In genomic region chr1:32241011-32241763, GRCh38 we compare ENCODE assay signal across 1 cellular context.
A peak's percentile ranks its signal among the peaks of the same experiment; 100 is the strongest.
TF ChIP-seq lines count a peak whose summit lies in the region.

No MANE protein-coding gene starts in this region.

TF ChIP-seq in HCT116, 20 proteins besides CTCF, POLR2A, EP300 and RAD21 (continued from another document):
- TF ChIP-seq, protein P1, sequence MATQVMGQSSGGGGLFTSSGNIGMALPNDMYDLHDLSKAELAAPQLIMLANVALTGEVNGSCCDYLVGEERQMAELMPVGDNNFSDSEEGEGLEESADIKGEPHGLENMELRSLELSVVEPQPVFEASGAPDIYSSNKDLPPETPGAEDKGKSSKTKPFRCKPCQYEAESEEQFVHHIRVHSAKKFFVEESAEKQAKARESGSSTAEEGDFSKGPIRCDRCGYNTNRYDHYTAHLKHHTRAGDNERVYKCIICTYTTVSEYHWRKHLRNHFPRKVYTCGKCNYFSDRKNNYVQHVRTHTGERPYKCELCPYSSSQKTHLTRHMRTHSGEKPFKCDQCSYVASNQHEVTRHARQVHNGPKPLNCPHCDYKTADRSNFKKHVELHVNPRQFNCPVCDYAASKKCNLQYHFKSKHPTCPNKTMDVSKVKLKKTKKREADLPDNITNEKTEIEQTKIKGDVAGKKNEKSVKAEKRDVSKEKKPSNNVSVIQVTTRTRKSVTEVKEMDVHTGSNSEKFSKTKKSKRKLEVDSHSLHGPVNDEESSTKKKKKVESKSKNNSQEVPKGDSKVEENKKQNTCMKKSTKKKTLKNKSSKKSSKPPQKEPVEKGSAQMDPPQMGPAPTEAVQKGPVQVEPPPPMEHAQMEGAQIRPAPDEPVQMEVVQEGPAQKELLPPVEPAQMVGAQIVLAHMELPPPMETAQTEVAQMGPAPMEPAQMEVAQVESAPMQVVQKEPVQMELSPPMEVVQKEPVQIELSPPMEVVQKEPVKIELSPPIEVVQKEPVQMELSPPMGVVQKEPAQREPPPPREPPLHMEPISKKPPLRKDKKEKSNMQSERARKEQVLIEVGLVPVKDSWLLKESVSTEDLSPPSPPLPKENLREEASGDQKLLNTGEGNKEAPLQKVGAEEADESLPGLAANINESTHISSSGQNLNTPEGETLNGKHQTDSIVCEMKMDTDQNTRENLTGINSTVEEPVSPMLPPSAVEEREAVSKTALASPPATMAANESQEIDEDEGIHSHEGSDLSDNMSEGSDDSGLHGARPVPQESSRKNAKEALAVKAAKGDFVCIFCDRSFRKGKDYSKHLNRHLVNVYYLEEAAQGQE (IDR thresholded peaks at IDR 0.05; ENCODE audit: low read depth) = no peak
- TF ChIP-seq TCF7L2 (IDR thresholded peaks at IDR 0.05; ENCODE audit: borderline replicate concordance, extremely low read depth, insufficient read depth, insufficient read length) = peak; percentile 9
- TF ChIP-seq POLR2AphosphoS5 (IDR thresholded peaks at IDR 0.05; ENCODE audit: low read depth, low read length) = peak; percentile 60
- TF ChIP-seq ZFX (IDR thresholded peaks at IDR 0.05) = 0 out of 2 replicates have a peak, but pooled peaks have one; percentile 16
- no peak for TF ChIP-seq ELF1 (IDR thresholded peaks at IDR 0.05; ENCODE audit: borderline replicate concordance, low read depth)
- no peak for TF ChIP-seq EZH2 (IDR thresholded peaks at IDR 0.05)
- TF ChIP-seq SP1 (IDR thresholded peaks at IDR 0.05; ENCODE audit: low read depth) = no peak
- TF ChIP-seq YY1 (IDR thresholded peaks at IDR 0.05; ENCODE audit: extremely low read depth, insufficient replicate concordance, low read depth, low read length) = no peak
- TF ChIP-seq, protein P2, sequence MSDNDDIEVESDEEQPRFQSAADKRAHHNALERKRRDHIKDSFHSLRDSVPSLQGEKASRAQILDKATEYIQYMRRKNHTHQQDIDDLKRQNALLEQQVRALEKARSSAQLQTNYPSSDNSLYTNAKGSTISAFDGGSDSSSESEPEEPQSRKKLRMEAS (IDR thresholded peaks at IDR 0.05) = peak; percentile 93
- no peak; the same call in 1 of the 2 replicates for TF ChIP-seq FOSL1 (IDR thresholded peaks at IDR 0.05; ENCODE audit: low read depth)
- TF ChIP-seq SRF (IDR thresholded peaks at IDR 0.05; ENCODE audit: low read depth) = no peak
- TF ChIP-seq EZH2phosphoT487 (IDR thresholded peaks at IDR 0.05; ENCODE audit: borderline replicate concordance) = no peak
- no peak for TF ChIP-seq SIN3A (IDR thresholded peaks at IDR 0.05; ENCODE audit: low read depth)
- no peak for TF ChIP-seq ZNF274 (IDR thresholded peaks at IDR 0.05; ENCODE audit: low read depth, low read length)
- TF ChIP-seq, protein P3, sequence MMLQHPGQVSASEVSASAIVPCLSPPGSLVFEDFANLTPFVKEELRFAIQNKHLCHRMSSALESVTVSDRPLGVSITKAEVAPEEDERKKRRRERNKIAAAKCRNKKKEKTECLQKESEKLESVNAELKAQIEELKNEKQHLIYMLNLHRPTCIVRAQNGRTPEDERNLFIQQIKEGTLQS (IDR thresholded peaks at IDR 0.05) = no peak
TF ChIP-seq in HCT116: peak in this region for 7.
